22 cellular contexts compared by ENCODE assay signal in genomic region chr9:3850083-3850482, GRCh38.
DNase-seq lines count a peak whose midpoint lies in the region; ATAC-seq and TF ChIP-seq lines count a peak whose summit lies in the region.
"Had no signal": no experiment of that assay in that cellular context is flagged by ENCODE, and none has a peak within 500 bp of the region (broad histone marks: within the 10 kb centered on the region; RNA-seq: fewer than 3 reads in every experiment).

No MANE protein-coding gene starts in this region.

- H3K27ac ChIP-seq in BLaER1 = peak overlapping the region; percentile 4
- H3K27ac ChIP-seq in esophagus squamous epithelium = peak overlapping the region in 3 of 4 donors; percentile 34 to 81 (median 73)
- H3K27ac ChIP-seq: Peyer's patch, right lobe of liver, SJSA1, tibial nerve had no signal

- intact Hi-C loops in esophagus squamous epithelium (cut with DNase I) = no loop called here

- DNase-seq in esophagus squamous epithelium (lab: John Stamatoyannopoulos, UW) (no peak), SKM-1 treated with dmso at 0.1 percent for 144 hours (lab: John Stamatoyannopoulos, UW; ENCODE audit: unreplicated experiment) (no peak), AG20443 (ENCODE audit: low spot score) (no peak), amygdala (lab: John Stamatoyannopoulos, UW) (no peak), mucosa of gallbladder (ENCODE audit: low spot score) (no peak)
- DNase-seq: activated CD8-positive, alpha-beta memory T cell treated with anti-CD3 and anti-CD28 coated beads for 24 hours; activated gamma-delta T cell treated with Interleukin-2 at 50 U/mL for 16 hours; activated T-cell treated with anti-CD3 and anti-CD28 coated beads, Interleukin-2, amount 50 U/mL, for 1 hour; AML-193; CD8-positive, alpha-beta memory T cell; glutamatergic neuron; kidney glomerular epithelial cell; NCI-H2081; NCI-H510A treated with DMSO at 0.1 percent for 48 hours; Peyer's patch; right lobe of liver had no signal

- H3K4me3 ChIP-seq in BLaER1 = no peak overlapping the region; the same call in 1 of the 2 replicates
- H3K4me3 ChIP-seq in esophagus squamous epithelium = no peak overlapping the region
- H3K4me3 ChIP-seq: GM23338, Peyer's patch, right lobe of liver, SJSA1, tibial nerve had no signal

- H4K20me1 ChIP-seq in BLaER1 = no peaks in the 10 kb centered on the region

- whole genome bisulfite sequencing in esophagus squamous epithelium, 2 donors = 67 to 70% methylated on average over 3 of the region's 3 CpGs

- H3K27me3 ChIP-seq in BLaER1 (no peaks in the 10 kb centered on the region), esophagus squamous epithelium (no peaks in the 10 kb centered on the region)
- H3K27me3 ChIP-seq: Peyer's patch, right lobe of liver, SJSA1, tibial nerve had no signal

- ATAC-seq in GM21619 (IDR thresholded peaks at IDR 0.05; ENCODE audit: unreplicated experiment) (peak; percentile 53), HG03354 (IDR thresholded peaks at IDR 0.05; ENCODE audit: poor library complexity, severe bottlenecking, unreplicated experiment) (peak; percentile 57)
- ATAC-seq: GM23338, right lobe of liver had no signal

- peak overlapping the region; percentile 79 for H3K4me2 ChIP-seq in BLaER1
- H3K4me2 ChIP-seq: GM23338 had no signal

- TF ChIP-seq POLR2A in esophagus squamous epithelium (IDR thresholded peaks at IDR 0.05) = no peak

- H3K9me3 ChIP-seq in BLaER1 (peaks cover 10% of the 10 kb centered on the region; the same call in 1 of the 2 replicates), esophagus squamous epithelium (no peaks in the 10 kb centered on the region)
- H3K9me3 ChIP-seq: Peyer's patch, right lobe of liver, SJSA1, tibial nerve had no signal

- no peak overlapping the region for H3K9ac ChIP-seq in BLaER1

- TF ChIP-seq CTCF in esophagus squamous epithelium (IDR thresholded peaks at IDR 0.05) = no peak

- H3K4me1 ChIP-seq in BLaER1 (peaks cover 60% of the 10 kb centered on the region), esophagus squamous epithelium (peaks cover 8 to 64% (median 9%) of the 10 kb centered on the region in 3 donors)
- H3K4me1 ChIP-seq: Peyer's patch, right lobe of liver, SJSA1, tibial nerve had no signal

- H3K36me3 ChIP-seq in BLaER1 = no peaks in the 10 kb centered on the region
- no peaks in the 10 kb centered on the region for H3K36me3 ChIP-seq in esophagus squamous epithelium
- H3K36me3 ChIP-seq: right lobe of liver, SJSA1 had no signal
